ENCODE assay signal across 11 cellular contexts in the genomic region with DNA sequence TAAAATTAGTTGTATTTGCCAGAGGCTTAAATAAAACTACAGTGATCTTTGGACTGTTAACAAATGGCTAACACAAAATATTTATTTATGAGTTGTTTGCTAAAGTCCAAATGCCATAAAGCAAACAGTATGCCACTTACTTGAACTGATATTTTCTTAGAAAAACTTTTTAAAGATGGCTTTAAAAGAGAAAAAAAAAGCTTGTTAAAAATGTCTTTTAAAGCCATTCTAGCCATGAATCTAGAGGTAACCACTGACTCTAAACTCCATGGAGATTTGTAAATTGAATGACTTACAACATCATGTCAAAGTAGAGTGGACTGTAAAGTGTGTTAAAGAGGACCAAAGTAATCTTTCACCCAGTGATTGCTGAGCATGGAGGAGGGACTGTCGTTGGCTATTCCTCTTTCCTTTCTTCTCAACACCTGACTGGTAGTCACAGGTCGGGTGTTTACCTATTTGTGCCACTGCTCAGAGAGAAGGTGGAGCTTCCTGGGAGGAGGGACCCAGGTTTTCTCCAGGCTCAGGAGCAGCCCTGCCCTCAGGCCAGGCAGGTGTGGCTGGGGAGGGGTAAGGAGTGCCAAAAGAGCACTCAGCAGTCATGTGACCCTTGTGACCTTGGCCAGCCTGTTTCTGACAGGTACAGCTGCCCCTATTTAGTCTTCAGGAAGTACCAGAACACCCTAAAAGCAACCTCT.
DNase-seq lines count a peak whose midpoint lies in the region; ATAC-seq and TF ChIP-seq lines count a peak whose summit lies in the region.
"Had no signal": no experiment of that assay in that cellular context is flagged by ENCODE, and none has a peak within 500 bp of the region (broad histone marks: within the 10 kb centered on the region; RNA-seq: fewer than 3 reads in every experiment).

No MANE protein-coding gene starts in this region.

- DNase-seq in NCI-H1105 treated with DMSO at 0.1 percent for 48 hours (lab: John Stamatoyannopoulos, UW), result peak; percentile 51
- DNase-seq in SW480 (ENCODE audit: low spot score), result peak; percentile 63
- DNase-seq in left lung, result peak; percentile 81 to 87
- DNase-seq in posterior vena cava (ENCODE audit: low spot score), result no peak
- no peak for DNase-seq in cerebellum (ENCODE audit: low spot score)
- no peak for DNase-seq in stimulated activated CD4-positive, alpha-beta T cell treated with anti-CD3 and anti-CD28 coated beads, Interleukin-4, amount 100 ng/mL, for 1 hour
- DNase-seq in osteoblast (ENCODE audit: insufficient read length, low spot score, missing footprints), result no peak
- DNase-seq: activated T-cell treated with anti-CD3 and anti-CD28 coated beads, Interleukin-2, amount 50 U/mL, for 24 hours; NCI-H446 had no signal

- TF ChIP-seq CTCF in C4-2B (conservative IDR thresholded peaks at IDR 0.05) (no peak), left lung (IDR thresholded peaks at IDR 0.05) (no peak), osteoblast (IDR thresholded peaks at IDR 0.05; ENCODE audit: extremely low read depth, low read depth, low read length) (no peak)

- H4K20me1 ChIP-seq in osteoblast (ENCODE audit: insufficient read depth, low read length), result no peaks in the 10 kb centered on the region

- H3K4me3 ChIP-seq in left lung (no peak overlapping the region), osteoblast (ENCODE audit: insufficient read depth, low read length) (no peak overlapping the region)
- H3K4me3 ChIP-seq: cardiac muscle cell had no signal

- H2AFZ ChIP-seq in osteoblast (ENCODE audit: low read length), result no peak overlapping the region

- intact Hi-C loops in left lung (cut with DNase I) (no loop called here), posterior vena cava (cut with DNase I) (no loop called here)

- H3K4me1 ChIP-seq in left lung, result no peaks in the 10 kb centered on the region
- H3K4me1 ChIP-seq in osteoblast (ENCODE audit: insufficient read depth, low read length), result peaks cover 8% of the 10 kb centered on the region

- ATAC-seq in left lung, result peak; percentile 100

- H3K36me3 ChIP-seq in left lung (no peaks in the 10 kb centered on the region), osteoblast (ENCODE audit: insufficient read depth, low read length) (no peaks in the 10 kb centered on the region)
- H3K36me3 ChIP-seq: cardiac muscle cell had no signal

- H3K27me3 ChIP-seq in left lung, result no peaks in the 10 kb centered on the region
- H3K27me3 ChIP-seq in osteoblast (ENCODE audit: insufficient read depth, low read length), result no peaks in the 10 kb centered on the region
- H3K27me3 ChIP-seq: cardiac muscle cell had no signal

- H3K79me2 ChIP-seq in osteoblast (ENCODE audit: insufficient read depth, low read length), result no peaks in the 10 kb centered on the region

- no peak overlapping the region for H3K4me2 ChIP-seq in osteoblast (ENCODE audit: insufficient read depth, low read length)

- no peaks in the 10 kb centered on the region for H3K9me3 ChIP-seq in left lung
- H3K9me3 ChIP-seq in osteoblast (ENCODE audit: low read depth, low read length), result no peaks in the 10 kb centered on the region

- H3K27ac ChIP-seq in C4-2B, result peak overlapping the region; percentile 45
- H3K27ac ChIP-seq in left lung, result peak overlapping the region; percentile 29 to 54
- no peak overlapping the region for H3K27ac ChIP-seq in osteoblast (ENCODE audit: low read depth, low read length)
- H3K27ac ChIP-seq: cardiac muscle cell had no signal

Comparison
In these comparisons a context has a peak if more than half of its experiments do, and no peak if none do; other contexts are left out.
1. DNase-seq: peak in NCI-H1105 treated with DMSO at 0.1 percent for 48 hours (single experiment), SW480 (single experiment) and left lung (2 of 2); none in posterior vena cava (single experiment), cerebellum (single experiment), stimulated activated CD4-positive, alpha-beta T cell treated with anti-CD3 and anti-CD28 coated beads, Interleukin-4, amount 100 ng/mL, for 1 hour (single experiment) and osteoblast (single experiment).